In genomic region chr19:1438035-1438932, GRCh38 we compare ENCODE assay signal across 8 cellular contexts. TPM values are rescaled to one million over a fixed set of nuclear protein-coding genes. Genes with fewer than 3 reads are reported as not detected.
DNase-seq lines count a peak whose midpoint lies in the region; ATAC-seq and TF ChIP-seq lines count a peak whose summit lies in the region.

Gene RPS15 (plus strand): TSS chr19:1438396. CDS start chr19:1438426, 30 bp downstream.

- POLR2A ChIA-PET in GM10248 (lab: Yijun Ruan, JAX) = interaction anchor here (0.6 kb wide), 1 partner anchor 517 kb away, joined by 9 read pairs; no protein-coding TSS in a partner anchor

- H3K4me3 Mint-ChIP-seq in osteocyte (ENCODE audit: unreplicated experiment) = peak within 1 kb of the TSS; percentile 99

- peak within 1 kb of the TSS; percentile 78 to 87 for H3K27ac ChIP-seq in thoracic aorta

- H3K4me1 ChIP-seq in thoracic aorta (ENCODE audit: control insufficient read depth in 1 of 2, low read depth in 2 of 2) = peaks cover 12 to 22% of the 10 kb centered on the region in 2 donors

- peaks cover 43% of the 10 kb centered on the region for H3K36me3 ChIP-seq in thoracic aorta

- peak within 1 kb of the TSS; percentile 100 for H3K4me3 ChIP-seq in thoracic aorta

- DNase-seq in GM10248 (ENCODE audit: extremely low spot score) (peak; percentile 97), NCI-H1105 (lab: John Stamatoyannopoulos, UW) (peak; percentile 92), SKM-1 treated with dmso at 0.1 percent for 144 hours (lab: John Stamatoyannopoulos, UW; ENCODE audit: unreplicated experiment) (peak; percentile 93), glomerular visceral epithelial cell (ENCODE audit: extremely low spot score) (peak; percentile 96), osteocyte (ENCODE audit: extremely low spot score, unreplicated experiment) (peak; percentile 99), thoracic aorta (ENCODE audit: low spot score) (peak; percentile 62)
- DNase-seq in activated naive CD4-positive, alpha-beta T cell treated with anti-CD3 and anti-CD28 coated beads, Interleukin-2, amount 50 U/mL, for 72 hours (ENCODE audit: low spot score in 2 of 2) = peak; percentile 96 to 97

- ATAC-seq in HG02588 (IDR thresholded peaks at IDR 0.05; ENCODE audit: unreplicated experiment) = peak; percentile 82
- peak; percentile 87 to 91 for ATAC-seq in activated naive CD4-positive, alpha-beta T cell treated with anti-CD3 and anti-CD28 coated beads, Interleukin-2, amount 50 U/mL, for 72 hours
- peak; percentile 84 for ATAC-seq in thoracic aorta (ENCODE audit: insufficient number of reproducible peaks, low FRiP score, low read depth)

- H3K9me3 Mint-ChIP-seq in activated naive CD4-positive, alpha-beta T cell treated with anti-CD3 and anti-CD28 coated beads, Interleukin-2, amount 50 U/mL, for 72 hours = no peaks in the 10 kb centered on the region
- no peaks in the 10 kb centered on the region for H3K9me3 Mint-ChIP-seq in osteocyte (ENCODE audit: unreplicated experiment)

- H3K36me3 Mint-ChIP-seq in activated naive CD4-positive, alpha-beta T cell treated with anti-CD3 and anti-CD28 coated beads, Interleukin-2, amount 50 U/mL, for 72 hours = peaks cover 24 to 36% of the 10 kb centered on the region in 2 donors
- H3K36me3 Mint-ChIP-seq in osteocyte (ENCODE audit: unreplicated experiment) = peaks cover 24% of the 10 kb centered on the region

- H3K27me3 ChIP-seq in thoracic aorta (replicated peaks; ENCODE audit: insufficient read depth) = no peaks in the 10 kb centered on the region

- CTCF ChIA-PET in GM10248 (lab: Yijun Ruan, JAX) = interaction anchor here (0.7 to 1.3 kb wide), 8 partner anchors 10 to 29 kb away, joined by 3 to 5 read pairs (median 3); no protein-coding TSS in a partner anchor

- peaks cover 25% of the 10 kb centered on the region for H3K4me1 Mint-ChIP-seq in osteocyte (ENCODE audit: unreplicated experiment)

- H3K9me3 ChIP-seq in thoracic aorta = no peaks in the 10 kb centered on the region

- no peaks in the 10 kb centered on the region for H3K27me3 Mint-ChIP-seq in osteocyte (ENCODE audit: unreplicated experiment)

- peak; percentile 99 for TF ChIP-seq CTCF in GM10248 (IDR thresholded peaks at IDR 0.05; ENCODE audit: control extremely low read depth, extremely low read depth, low read depth, missing control alignments)
- TF ChIP-seq CTCF in osteocyte (IDR thresholded peaks at IDR 0.05) = peak; percentile 95
- TF ChIP-seq CTCF in thoracic aorta (IDR thresholded peaks at IDR 0.05) = peak; percentile 90

- H3K27ac Mint-ChIP-seq in activated naive CD4-positive, alpha-beta T cell treated with anti-CD3 and anti-CD28 coated beads, Interleukin-2, amount 50 U/mL, for 72 hours = peak within 1 kb of the TSS; percentile 100
- H3K27ac Mint-ChIP-seq in osteocyte (ENCODE audit: unreplicated experiment) = peak within 1 kb of the TSS; percentile 99

RNA-seq across cellular contexts. Expression of gene RPS15, which starts in this region (rescaled TPM):
- 1,000 to 10,000 TPM; 1,495 to 1,747 TPM for total RNA-seq in activated naive CD4-positive, alpha-beta T cell treated with anti-CD3 and anti-CD28 coated beads, Interleukin-2, amount 50 U/mL, for 72 hours
- total RNA-seq in osteocyte (932 and 969 TPM in 2 replicates), thoracic aorta (1,000 to 10,000 TPM; 1,512 to 2,119 TPM)

Comparison
In these comparisons a context has a peak if more than half of its experiments do, and no peak if none do; other contexts are left out.
1. Peak in every context shown above with its lines: DNase-seq, ATAC-seq, H3K4me3 ChIP-seq and H3K27ac ChIP-seq.